Comparison of ENCODE assay signal across 8 cellular contexts in the genomic region with DNA sequence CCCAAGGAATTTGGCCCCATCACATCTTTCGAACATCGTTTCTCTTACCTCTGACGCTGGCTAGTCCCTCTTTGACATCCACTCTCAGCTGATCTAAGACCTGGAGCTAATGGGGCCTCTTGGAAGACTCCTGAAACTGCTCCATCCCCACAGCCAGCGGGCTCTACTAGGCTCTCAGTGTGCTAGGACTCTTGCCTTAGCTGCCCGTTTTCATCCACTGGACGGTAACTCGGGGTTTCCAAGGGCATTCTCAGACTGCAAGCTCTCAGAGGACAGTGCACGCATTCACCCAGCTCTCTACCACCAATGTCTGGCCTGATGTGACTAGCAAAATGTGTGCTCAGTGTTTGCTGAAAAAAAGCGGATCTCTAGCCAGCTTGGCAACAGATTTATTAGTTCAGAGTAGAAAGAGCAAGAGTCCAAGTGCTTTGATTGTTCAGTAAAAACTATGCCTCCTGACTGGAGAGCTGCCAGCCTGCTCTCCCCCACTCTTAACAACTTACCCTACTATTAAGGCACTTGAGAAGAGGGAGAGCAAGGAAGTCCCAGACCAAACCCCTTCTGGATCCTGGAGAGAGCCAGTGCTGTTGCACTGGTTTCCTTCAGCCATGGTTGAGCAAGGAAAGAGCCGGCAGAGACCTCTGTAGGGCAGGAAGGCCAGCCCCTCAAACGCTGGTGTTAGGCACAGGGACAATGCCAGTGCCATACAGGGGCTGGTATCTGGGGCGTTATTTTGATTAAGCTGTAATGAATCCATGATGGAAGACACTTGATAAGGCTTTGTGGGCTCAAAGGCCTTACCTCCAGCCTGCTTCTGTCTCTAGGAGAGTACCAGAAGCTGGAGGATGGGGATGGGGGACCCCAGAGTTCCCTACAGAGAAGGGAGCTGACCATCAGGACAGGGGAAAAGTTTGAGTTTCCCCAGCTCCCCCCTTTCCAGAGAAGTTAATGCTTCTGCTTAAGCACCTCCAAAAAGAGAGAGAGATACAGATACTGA. TPM values are rescaled to one million over a fixed set of nuclear protein-coding genes. Genes with fewer than 3 reads are reported as not detected.
DNase-seq lines count a peak whose midpoint lies in the region; ATAC-seq, FAIRE-seq and TF ChIP-seq lines count a peak whose summit lies in the region.

No MANE protein-coding gene starts in this region.

- H3K4me3 Mint-ChIP-seq in HFFc6: peak overlapping the region; percentile 83
- H3K4me3 Mint-ChIP-seq in activated T-helper 2 cell treated with anti-CD3 and anti-CD28 coated beads, Interferon-gamma antibody, Interleukin-2, Interleukin-4, amounts not matched to agents 10 μg/mL and 5 μg/mL and 100 μg/mL, durations not matched to agents 14 hours and 24 hours and 36 hours (ENCODE audit: low read depth): peak overlapping the region; percentile 79
- H3K4me3 Mint-ChIP-seq in immature natural killer cell: peak overlapping the region; percentile 84 to 93 (median 85)
- H3K4me3 Mint-ChIP-seq in stimulated activated naive B cell treated with anti-CD40 and anti-IgM and Interleukin-4, amounts not matched to agents 10 μg/mL and 1 μg/mL and 100 μg/mL, for 72 hours: peak overlapping the region; percentile 83 to 89

- intact Hi-C loops in activated T-helper 2 cell treated with anti-CD3 and anti-CD28 coated beads, Interferon-gamma antibody, Interleukin-2, Interleukin-4, amounts not matched to agents 10 μg/mL and 5 μg/mL and 100 μg/mL, durations not matched to agents 14 hours and 24 hours and 36 hours (cut with micrococcal nuclease): loop anchor here (1.0 to 5.0 kb wide), 2 partner anchors 9 to 81 kb away; partner anchors contain the start of genes FAM89B, RELA and ZNRD2

- no peak for FAIRE-seq in H54 (lab: Jason Lieb, UNC)

- H3K9me3 Mint-ChIP-seq in HFFc6 (no peaks in the 10 kb centered on the region), immature natural killer cell (peaks cover 0 to 3% (median 0%) of the 10 kb centered on the region in 6 donors)
- H3K9me3 Mint-ChIP-seq in activated T-helper 2 cell treated with anti-CD3 and anti-CD28 coated beads, Interferon-gamma antibody, Interleukin-2, Interleukin-4, amounts not matched to agents 10 μg/mL and 5 μg/mL and 100 μg/mL, durations not matched to agents 14 hours and 24 hours and 36 hours: no peaks in the 10 kb centered on the region
- H3K9me3 Mint-ChIP-seq in stimulated activated naive B cell treated with anti-CD40 and anti-IgM and Interleukin-4, amounts not matched to agents 10 μg/mL and 1 μg/mL and 100 μg/mL, for 72 hours: no peaks in the 10 kb centered on the region

- TF ChIP-seq POLR2A in H54 (IDR thresholded peaks at IDR 0.05; ENCODE audit: low read depth, low read length): no peak

- DNase-seq in AG10803 (ENCODE audit: low read depth) (no peak), HFFc6 (peak; percentile 4), immature natural killer cell (no peak), H54 (ENCODE audit: insufficient read length, low spot score) (no peak), foreskin melanocyte (no peak), NCI-H748 (lab: John Stamatoyannopoulos, UW; ENCODE audit: unreplicated experiment) (no peak)
- no peak for DNase-seq in activated T-helper 2 cell treated with anti-CD3 and anti-CD28 coated beads, Interferon-gamma antibody, Interleukin-2, Interleukin-4, amounts not matched to agents 10 μg/mL and 5 μg/mL and 100 μg/mL, durations not matched to agents 14 hours and 24 hours and 36 hours (ENCODE audit: low spot score)
- DNase-seq in stimulated activated naive B cell treated with anti-CD40 and anti-IgM and Interleukin-4, amounts not matched to agents 10 μg/mL and 1 μg/mL and 100 μg/mL, for 72 hours: no peak

- H3K27ac Mint-ChIP-seq in HFFc6 (peak overlapping the region; percentile 93), immature natural killer cell (peak overlapping the region; percentile 95 to 98 (median 97))
- H3K27ac Mint-ChIP-seq in activated T-helper 2 cell treated with anti-CD3 and anti-CD28 coated beads, Interferon-gamma antibody, Interleukin-2, Interleukin-4, amounts not matched to agents 10 μg/mL and 5 μg/mL and 100 μg/mL, durations not matched to agents 14 hours and 24 hours and 36 hours: peak overlapping the region; percentile 88
- peak overlapping the region; percentile 97 for H3K27ac Mint-ChIP-seq in stimulated activated naive B cell treated with anti-CD40 and anti-IgM and Interleukin-4, amounts not matched to agents 10 μg/mL and 1 μg/mL and 100 μg/mL, for 72 hours

- peak overlapping the region; percentile 69 for H3K4me3 ChIP-seq in AG10803 (ENCODE audit: low read length)

- peaks cover 11% of the 10 kb centered on the region for H3K27me3 Mint-ChIP-seq in HFFc6 (ENCODE audit: insufficient read depth)
- H3K27me3 Mint-ChIP-seq in activated T-helper 2 cell treated with anti-CD3 and anti-CD28 coated beads, Interferon-gamma antibody, Interleukin-2, Interleukin-4, amounts not matched to agents 10 μg/mL and 5 μg/mL and 100 μg/mL, durations not matched to agents 14 hours and 24 hours and 36 hours (ENCODE audit: low read depth): no peaks in the 10 kb centered on the region
- H3K27me3 Mint-ChIP-seq in immature natural killer cell (ENCODE audit: low read depth in 3 of 3): peaks cover 43 to 62% (median 55%) of the 10 kb centered on the region in 3 donors
- no peaks in the 10 kb centered on the region for H3K27me3 Mint-ChIP-seq in stimulated activated naive B cell treated with anti-CD40 and anti-IgM and Interleukin-4, amounts not matched to agents 10 μg/mL and 1 μg/mL and 100 μg/mL, for 72 hours

- H3K4me1 Mint-ChIP-seq in HFFc6 (ENCODE audit: low read depth) (peaks cover 33% of the 10 kb centered on the region), immature natural killer cell (peaks cover 50 to 71% of the 10 kb centered on the region in 2 donors)
- H3K4me1 Mint-ChIP-seq in activated T-helper 2 cell treated with anti-CD3 and anti-CD28 coated beads, Interferon-gamma antibody, Interleukin-2, Interleukin-4, amounts not matched to agents 10 μg/mL and 5 μg/mL and 100 μg/mL, durations not matched to agents 14 hours and 24 hours and 36 hours (ENCODE audit: low read depth): peaks cover 30% of the 10 kb centered on the region
- peaks cover 42 to 78% of the 10 kb centered on the region in 2 donors for H3K4me1 Mint-ChIP-seq in stimulated activated naive B cell treated with anti-CD40 and anti-IgM and Interleukin-4, amounts not matched to agents 10 μg/mL and 1 μg/mL and 100 μg/mL, for 72 hours

- peaks cover 28% of the 10 kb centered on the region for H3K36me3 Mint-ChIP-seq in HFFc6 (ENCODE audit: low read depth)
- peaks cover 61% of the 10 kb centered on the region for H3K36me3 Mint-ChIP-seq in activated T-helper 2 cell treated with anti-CD3 and anti-CD28 coated beads, Interferon-gamma antibody, Interleukin-2, Interleukin-4, amounts not matched to agents 10 μg/mL and 5 μg/mL and 100 μg/mL, durations not matched to agents 14 hours and 24 hours and 36 hours (ENCODE audit: low read depth)
- peaks cover 6 to 35% (median 24%) of the 10 kb centered on the region in 3 donors for H3K36me3 Mint-ChIP-seq in immature natural killer cell
- peaks cover 52 to 71% of the 10 kb centered on the region in 2 donors for H3K36me3 Mint-ChIP-seq in stimulated activated naive B cell treated with anti-CD40 and anti-IgM and Interleukin-4, amounts not matched to agents 10 μg/mL and 1 μg/mL and 100 μg/mL, for 72 hours

- ATAC-seq in stimulated activated naive B cell treated with anti-CD40 and anti-IgM and Interleukin-4, amounts not matched to agents 10 μg/mL and 1 μg/mL and 100 μg/mL, for 72 hours (replicated peaks): peak in 1 of 2 donors; percentile 19

- TF ChIP-seq CTCF in AG10803 (conservative IDR thresholded peaks at IDR 0.05; ENCODE audit: low read length) (no peak), HFFc6 (IDR thresholded peaks at IDR 0.05) (no peak)

RNA-seq across cellular contexts. Expression of gene RELA, which starts 9.2 kb away (rescaled TPM):
- total RNA-seq in HFFc6 (2021; fragmentation: NEBNext Ultra II Directional; extraction: Animal tissue kit (Norgen Biotek cat#: 25700)): 10 to 100 TPM; 66.9 to 72.7 (median 69.5) TPM
- total RNA-seq in activated T-helper 2 cell treated with anti-CD3 and anti-CD28 coated beads, Interferon-gamma antibody, Interleukin-2, Interleukin-4, amounts not matched to agents 10 μg/mL and 5 μg/mL and 100 μg/mL, durations not matched to agents 14 hours and 24 hours and 36 hours: 86.9 and 89.3 TPM in 2 replicates
- polyA plus RNA-seq in immature natural killer cell: 10 to 100 TPM; 38.5 to 88.4 (median 41.8) TPM

RNA-seq across cellular contexts. Expression of gene SIPA1, which starts 15.6 kb away (rescaled TPM):
- 10 to 100 TPM; 23.0 to 41.3 (median 38.3) TPM for total RNA-seq in HFFc6 (2021; fragmentation: NEBNext Ultra II Directional; extraction: Animal tissue kit (Norgen Biotek cat#: 25700))
- total RNA-seq in activated T-helper 2 cell treated with anti-CD3 and anti-CD28 coated beads, Interferon-gamma antibody, Interleukin-2, Interleukin-4, amounts not matched to agents 10 μg/mL and 5 μg/mL and 100 μg/mL, durations not matched to agents 14 hours and 24 hours and 36 hours: 128 and 135 TPM in 2 replicates
- polyA plus RNA-seq in immature natural killer cell: 100 to 1,000 TPM; 166 to 430 (median 222) TPM

RNA-seq across cellular contexts. Expression of gene PCNX3, which starts 38.0 kb away (rescaled TPM):
- total RNA-seq in HFFc6 (2021; fragmentation: NEBNext Ultra II Directional; extraction: Animal tissue kit (Norgen Biotek cat#: 25700)): 10 to 100 TPM; 51.5 to 66.7 (median 57.3) TPM
- 40.1 and 43.6 TPM in 2 replicates for total RNA-seq in activated T-helper 2 cell treated with anti-CD3 and anti-CD28 coated beads, Interferon-gamma antibody, Interleukin-2, Interleukin-4, amounts not matched to agents 10 μg/mL and 5 μg/mL and 100 μg/mL, durations not matched to agents 14 hours and 24 hours and 36 hours
- polyA plus RNA-seq in immature natural killer cell: 10 to 100 TPM in 1 of 3 donors, under 1 TPM in 2; 0.14 to 11.7 (median 0.89) TPM

RNA-seq across cellular contexts. Expression of gene MAP3K11, which starts 39.5 kb away (rescaled TPM):
- total RNA-seq in HFFc6 (2021; fragmentation: NEBNext Ultra II Directional; extraction: Animal tissue kit (Norgen Biotek cat#: 25700)): 10 to 100 TPM; 42.1 to 51.1 (median 46.5) TPM
- 84.6 and 88.6 TPM in 2 replicates for total RNA-seq in activated T-helper 2 cell treated with anti-CD3 and anti-CD28 coated beads, Interferon-gamma antibody, Interleukin-2, Interleukin-4, amounts not matched to agents 10 μg/mL and 5 μg/mL and 100 μg/mL, durations not matched to agents 14 hours and 24 hours and 36 hours
- polyA plus RNA-seq in immature natural killer cell: 10 to 100 TPM; 11.1 to 29.5 (median 12.3) TPM

RNA-seq across cellular contexts. Expression of gene KCNK7, which starts 57.9 kb away (rescaled TPM):
- under 1 TPM in 3 of 6 experiments, not detected in 3; 0.16 to 0.31 (median 0.30) TPM for total RNA-seq in HFFc6 (2021; fragmentation: NEBNext Ultra II Directional; extraction: Animal tissue kit (Norgen Biotek cat#: 25700))
- total RNA-seq in activated T-helper 2 cell treated with anti-CD3 and anti-CD28 coated beads, Interferon-gamma antibody, Interleukin-2, Interleukin-4, amounts not matched to agents 10 μg/mL and 5 μg/mL and 100 μg/mL, durations not matched to agents 14 hours and 24 hours and 36 hours: 0.78 and 2.0 TPM in 2 replicates
- not detected for polyA plus RNA-seq in immature natural killer cell
